ENCODE assay signal across 16 cellular contexts in genomic region chrX:30483996-30484395, GRCh38.
DNase-seq lines count a peak whose midpoint lies in the region; ATAC-seq, FAIRE-seq and TF ChIP-seq lines count a peak whose summit lies in the region.
"Had no signal": no experiment of that assay in that cellular context is flagged by ENCODE, and none has a peak within 500 bp of the region (broad histone marks: within the 10 kb centered on the region; RNA-seq: fewer than 3 reads in every experiment).

No MANE protein-coding gene starts in this region.

- H3K4me1 Mint-ChIP-seq in stimulated activated naive B cell treated with anti-CD40 and anti-IgM and Interleukin-4, amounts not matched to agents 10 μg/mL and 1 μg/mL and 100 μg/mL, for 72 hours: no peaks in the 10 kb centered on the region

- H3K27ac Mint-ChIP-seq in stimulated activated naive B cell treated with anti-CD40 and anti-IgM and Interleukin-4, amounts not matched to agents 10 μg/mL and 1 μg/mL and 100 μg/mL, for 72 hours: no peak overlapping the region
- H3K27ac Mint-ChIP-seq: activated CD8-positive, alpha-beta T cell treated with anti-CD3 and anti-CD28 coated beads for 36 hours; activated T-helper 2 cell treated with anti-CD3 and anti-CD28 coated beads, Interferon-gamma antibody, Interleukin-2, Interleukin-4, amounts not matched to agents 10 μg/mL and 5 μg/mL and 100 μg/mL, durations not matched to agents 14 hours and 24 hours and 36 hours had no signal

- peaks cover 0 to 4% of the 10 kb centered on the region in 2 donors for H3K27me3 Mint-ChIP-seq in stimulated activated naive B cell treated with anti-CD40 and anti-IgM and Interleukin-4, amounts not matched to agents 10 μg/mL and 1 μg/mL and 100 μg/mL, for 72 hours
- H3K27me3 Mint-ChIP-seq: activated CD8-positive, alpha-beta T cell treated with anti-CD3 and anti-CD28 coated beads for 36 hours had no signal

- H3K36me3 Mint-ChIP-seq in stimulated activated naive B cell treated with anti-CD40 and anti-IgM and Interleukin-4, amounts not matched to agents 10 μg/mL and 1 μg/mL and 100 μg/mL, for 72 hours: no peaks in the 10 kb centered on the region

- FAIRE-seq in pancreas (lab: Jason Lieb, UNC): no peak

- ATAC-seq in GM19023 (IDR thresholded peaks at IDR 0.05; ENCODE audit: unreplicated experiment) (peak; percentile 51), GM21723 (IDR thresholded peaks at IDR 0.05; ENCODE audit: unreplicated experiment) (peak; percentile 64), HG03159 (IDR thresholded peaks at IDR 0.05; ENCODE audit: unreplicated experiment) (peak; percentile 59), pancreas (no peak)
- no peak for ATAC-seq in stimulated activated naive B cell treated with anti-CD40 and anti-IgM and Interleukin-4, amounts not matched to agents 10 μg/mL and 1 μg/mL and 100 μg/mL, for 72 hours (replicated peaks)
- ATAC-seq: activated CD8-positive, alpha-beta T cell treated with anti-CD3 and anti-CD28 coated beads for 36 hours; gastrocnemius medialis had no signal

- intact Hi-C loops in pancreas (cut with DNase I): no loop called here

- no peak overlapping the region for H3K4me3 ChIP-seq in pancreas
- H3K4me3 ChIP-seq: BLaER1, gastrocnemius medialis, right atrium auricular region, SJSA1, tibial nerve had no signal

- no peak overlapping the region for H3K4me3 Mint-ChIP-seq in stimulated activated naive B cell treated with anti-CD40 and anti-IgM and Interleukin-4, amounts not matched to agents 10 μg/mL and 1 μg/mL and 100 μg/mL, for 72 hours
- H3K4me3 Mint-ChIP-seq: activated CD8-positive, alpha-beta T cell treated with anti-CD3 and anti-CD28 coated beads for 36 hours had no signal

- no peaks in the 10 kb centered on the region for H3K4me1 ChIP-seq in pancreas
- H3K4me1 ChIP-seq: BLaER1, gastrocnemius medialis, right atrium auricular region, SJSA1, tibial nerve had no signal

- H3K27ac ChIP-seq in pancreas: no peak overlapping the region
- H3K27ac ChIP-seq: BLaER1, gastrocnemius medialis, right atrium auricular region, SJSA1, tibial nerve had no signal

- TF ChIP-seq CTCF in pancreas (IDR thresholded peaks at IDR 0.05): no peak

- H3K9me3 ChIP-seq in pancreas: no peaks in the 10 kb centered on the region
- H3K9me3 ChIP-seq: gastrocnemius medialis, right atrium auricular region, SJSA1, tibial nerve had no signal

- 56 to 66% methylated on average over 2 of the region's 2 CpGs for WGBS in pancreas, 2 donors

- DNase-seq in left kidney (ENCODE audit: low read depth, low spot score) (peak; percentile 20), pancreas (no peak), GF-D8 (lab: John Stamatoyannopoulos, UW) (no peak)
- DNase-seq in stimulated activated naive B cell treated with anti-CD40 and anti-IgM and Interleukin-4, amounts not matched to agents 10 μg/mL and 1 μg/mL and 100 μg/mL, for 72 hours: no peak
- DNase-seq: activated CD8-positive, alpha-beta T cell treated with anti-CD3 and anti-CD28 coated beads for 36 hours; gastrocnemius medialis; mammary epithelial cell; NCI-H2107 had no signal

- H3K36me3 ChIP-seq in pancreas: no peaks in the 10 kb centered on the region
- H3K36me3 ChIP-seq: BLaER1, gastrocnemius medialis, right atrium auricular region, SJSA1, tibial nerve had no signal

- peaks cover 0 to 14% (median 0%) of the 10 kb centered on the region in 4 donors for H3K27me3 ChIP-seq in pancreas
- H3K27me3 ChIP-seq: BLaER1, gastrocnemius medialis, right atrium auricular region, SJSA1, tibial nerve had no signal

- peaks cover 0 to 3% of the 10 kb centered on the region in 2 donors for H3K9me3 Mint-ChIP-seq in stimulated activated naive B cell treated with anti-CD40 and anti-IgM and Interleukin-4, amounts not matched to agents 10 μg/mL and 1 μg/mL and 100 μg/mL, for 72 hours
- H3K9me3 Mint-ChIP-seq: activated CD8-positive, alpha-beta T cell treated with anti-CD3 and anti-CD28 coated beads for 36 hours; activated T-helper 2 cell treated with anti-CD3 and anti-CD28 coated beads, Interferon-gamma antibody, Interleukin-2, Interleukin-4, amounts not matched to agents 10 μg/mL and 5 μg/mL and 100 μg/mL, durations not matched to agents 14 hours and 24 hours and 36 hours had no signal

Comparison
In these comparisons a context has a peak if more than half of its experiments do, and no peak if none do; other contexts are left out.
1. ATAC-seq: peak in GM19023 (single experiment), GM21723 (single experiment) and HG03159 (single experiment); none in pancreas (0 of 4) and stimulated activated naive B cell treated with anti-CD40 and anti-IgM and Interleukin-4, amounts not matched to agents 10 μg/mL and 1 μg/mL and 100 μg/mL, for 72 hours (0 of 2).